Comparison of ENCODE assay signal across 1 cellular context in the genomic region with DNA sequence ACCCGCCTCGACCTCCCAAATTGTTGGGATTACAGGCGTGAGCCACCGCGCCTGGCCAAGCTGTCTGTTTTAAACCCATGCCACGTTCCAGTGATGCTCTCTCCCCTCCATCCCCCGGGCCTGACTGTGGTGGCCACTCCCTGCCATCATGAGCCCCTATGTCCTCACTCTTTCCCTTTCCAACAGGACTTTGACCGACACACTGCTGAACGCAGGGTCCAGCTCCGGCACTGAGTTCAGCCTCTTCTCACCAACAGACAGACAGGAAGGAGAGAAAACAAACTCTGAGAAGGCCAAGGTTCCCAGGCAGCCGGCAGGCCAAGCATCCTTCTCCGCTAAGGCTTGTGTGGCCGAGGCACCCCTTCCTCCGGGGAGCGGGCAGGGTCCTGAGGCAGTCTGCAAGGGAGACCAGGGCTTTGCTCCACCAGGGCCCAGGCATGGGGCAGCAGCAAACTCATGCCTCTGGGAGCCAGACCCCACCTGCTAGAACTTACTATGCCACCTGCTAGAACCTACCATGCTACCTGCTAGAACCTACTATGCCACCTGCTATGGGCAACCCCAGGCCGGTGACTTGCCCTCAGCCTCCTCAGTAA.
TF ChIP-seq lines count a peak whose summit lies in the region.

No MANE protein-coding gene starts in this region.

TF ChIP-seq in WTC11, 78 proteins besides CTCF, POLR2A, EP300 and RAD21 (continued from another document):
- TF ChIP-seq, protein P1, sequence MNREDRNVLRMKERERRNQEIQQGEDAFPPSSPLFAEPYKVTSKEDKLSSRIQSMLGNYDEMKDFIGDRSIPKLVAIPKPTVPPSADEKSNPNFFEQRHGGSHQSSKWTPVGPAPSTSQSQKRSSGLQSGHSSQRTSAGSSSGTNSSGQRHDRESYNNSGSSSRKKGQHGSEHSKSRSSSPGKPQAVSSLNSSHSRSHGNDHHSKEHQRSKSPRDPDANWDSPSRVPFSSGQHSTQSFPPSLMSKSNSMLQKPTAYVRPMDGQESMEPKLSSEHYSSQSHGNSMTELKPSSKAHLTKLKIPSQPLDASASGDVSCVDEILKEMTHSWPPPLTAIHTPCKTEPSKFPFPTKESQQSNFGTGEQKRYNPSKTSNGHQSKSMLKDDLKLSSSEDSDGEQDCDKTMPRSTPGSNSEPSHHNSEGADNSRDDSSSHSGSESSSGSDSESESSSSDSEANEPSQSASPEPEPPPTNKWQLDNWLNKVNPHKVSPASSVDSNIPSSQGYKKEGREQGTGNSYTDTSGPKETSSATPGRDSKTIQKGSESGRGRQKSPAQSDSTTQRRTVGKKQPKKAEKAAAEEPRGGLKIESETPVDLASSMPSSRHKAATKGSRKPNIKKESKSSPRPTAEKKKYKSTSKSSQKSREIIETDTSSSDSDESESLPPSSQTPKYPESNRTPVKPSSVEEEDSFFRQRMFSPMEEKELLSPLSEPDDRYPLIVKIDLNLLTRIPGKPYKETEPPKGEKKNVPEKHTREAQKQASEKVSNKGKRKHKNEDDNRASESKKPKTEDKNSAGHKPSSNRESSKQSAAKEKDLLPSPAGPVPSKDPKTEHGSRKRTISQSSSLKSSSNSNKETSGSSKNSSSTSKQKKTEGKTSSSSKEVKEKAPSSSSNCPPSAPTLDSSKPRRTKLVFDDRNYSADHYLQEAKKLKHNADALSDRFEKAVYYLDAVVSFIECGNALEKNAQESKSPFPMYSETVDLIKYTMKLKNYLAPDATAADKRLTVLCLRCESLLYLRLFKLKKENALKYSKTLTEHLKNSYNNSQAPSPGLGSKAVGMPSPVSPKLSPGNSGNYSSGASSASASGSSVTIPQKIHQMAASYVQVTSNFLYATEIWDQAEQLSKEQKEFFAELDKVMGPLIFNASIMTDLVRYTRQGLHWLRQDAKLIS (CRISPR knock-in tag; IDR thresholded peaks at IDR 0.05; ENCODE audit: borderline replicate concordance), result no peak
- no peak for TF ChIP-seq E2F1 (CRISPR knock-in tag; IDR thresholded peaks at IDR 0.05)
- no peak for TF ChIP-seq JUN (CRISPR knock-in tag; IDR thresholded peaks at IDR 0.05)
- no peak for TF ChIP-seq RELA (CRISPR knock-in tag; IDR thresholded peaks at IDR 0.05; ENCODE audit: borderline replicate concordance)
- no peak for TF ChIP-seq E2F4 (CRISPR knock-in tag; IDR thresholded peaks at IDR 0.05; ENCODE audit: borderline replicate concordance, low read depth)
TF ChIP-seq in WTC11: peak in this region for 0.
